Comparison of ENCODE assay signal across 8 cellular contexts in genomic region chr11:25981998-25982397, GRCh38.
DNase-seq lines count a peak whose midpoint lies in the region; TF ChIP-seq lines count a peak whose summit lies in the region.

No MANE protein-coding gene starts in this region.

- DNase-seq in NCI-H1694 treated with DMSO at 0.1 percent for 48 hours (lab: John Stamatoyannopoulos, UW) (peak; percentile 1), NCI-H1694 (lab: John Stamatoyannopoulos, UW) (no peak), HCEC 1CT (peak; percentile 79), WERI-Rb-1 (no peak), iPS DF 19.7 (ENCODE audit: low read depth, low spot score) (peak; percentile 35), stromal cell of bone marrow (ENCODE audit: low read depth) (peak; percentile 45)
- no peak for DNase-seq in effector CD8-positive, alpha-beta T cell (lab: John Stamatoyannopoulos, UW)

- peaks cover 4% of the 10 kb centered on the region for H3K27me3 ChIP-seq in WERI-Rb-1 (ENCODE audit: insufficient read depth, low read depth, severe bottlenecking)

- no peaks in the 10 kb centered on the region for H3K36me3 ChIP-seq in WERI-Rb-1

- H3K9me3 ChIP-seq in WERI-Rb-1 (ENCODE audit: severe bottlenecking) = no peaks in the 10 kb centered on the region

- TF ChIP-seq CTCF in LNCAP (IDR thresholded peaks at IDR 0.05) = peak; percentile 61; the same call in 1 of the 2 replicates
- TF ChIP-seq CTCF in WERI-Rb-1 (IDR thresholded peaks at IDR 0.05; ENCODE audit: low read depth, low read length) = peak; percentile 44; the same call in 1 of the 2 replicates

- H3K4me3 ChIP-seq in WERI-Rb-1 (ENCODE audit: low read depth, low read length) = no peak overlapping the region

- H3K27ac ChIP-seq in WERI-Rb-1 = no peak overlapping the region

Comparison
In these comparisons a context has a peak if more than half of its experiments do, and no peak if none do; other contexts are left out.
1. DNase-seq: peak in NCI-H1694 treated with DMSO at 0.1 percent for 48 hours (single experiment), HCEC 1CT (single experiment), iPS DF 19.7 (single experiment) and stromal cell of bone marrow (single experiment); none in NCI-H1694 (single experiment), WERI-Rb-1 (single experiment) and effector CD8-positive, alpha-beta T cell (single experiment).